14 cellular contexts compared by ENCODE assay signal in genomic region chr15:78444255-78444654, GRCh38. TPM values are rescaled to one million over a fixed set of nuclear protein-coding genes. Genes with fewer than 3 reads are reported as not detected.
DNase-seq lines count a peak whose midpoint lies in the region; ATAC-seq and TF ChIP-seq lines count a peak whose summit lies in the region.
"Had no signal": no experiment of that assay in that cellular context is flagged by ENCODE, and none has a peak within 500 bp of the region (broad histone marks: within the 10 kb centered on the region; RNA-seq: fewer than 3 reads in every experiment).

No MANE protein-coding gene starts in this region.

- H3K18ac ChIP-seq in mesendoderm (ENCODE audit: low read length): no peak overlapping the region

- no peak overlapping the region for H3K4me3 Mint-ChIP-seq in activated CD8-positive, alpha-beta T cell treated with anti-CD3 and anti-CD28 coated beads for 36 hours
- H3K4me3 Mint-ChIP-seq in activated CD8-positive, alpha-beta T cell treated with anti-CD3 and anti-CD28 coated beads, Interleukin-2, amount 10 ng/mL, durations not matched to agents 7 days and 5 days: no peak overlapping the region
- peak overlapping the region; percentile 23 for H3K4me3 Mint-ChIP-seq in activated naive CD8-positive, alpha-beta T cell
- H3K4me3 Mint-ChIP-seq: H9 had no signal

- H3K4me1 ChIP-seq in mesendoderm (ENCODE audit: control insufficient read depth, low read depth, low read length): no peaks in the 10 kb centered on the region

- no peaks in the 10 kb centered on the region for H3K9me3 Mint-ChIP-seq in activated CD8-positive, alpha-beta T cell treated with anti-CD3 and anti-CD28 coated beads for 36 hours
- no peaks in the 10 kb centered on the region for H3K9me3 Mint-ChIP-seq in activated CD8-positive, alpha-beta T cell treated with anti-CD3 and anti-CD28 coated beads, Interleukin-2, amount 10 ng/mL, durations not matched to agents 7 days and 5 days (ENCODE audit: insufficient read depth)
- H3K9me3 Mint-ChIP-seq in activated naive CD8-positive, alpha-beta T cell (ENCODE audit: low read depth): no peaks in the 10 kb centered on the region
- H3K9me3 Mint-ChIP-seq: H9 had no signal

- no peak for DNase-seq in activated CD8-positive, alpha-beta T cell treated with anti-CD3 and anti-CD28 coated beads for 36 hours
- no peak for DNase-seq in activated CD8-positive, alpha-beta T cell treated with anti-CD3 and anti-CD28 coated beads, Interleukin-2, amount 10 ng/mL, durations not matched to agents 7 days and 5 days
- DNase-seq in ELF-1 (ENCODE audit: low read depth, low spot score): peak; percentile 83
- DNase-seq in mesendoderm: peak; percentile 48
- no peak for DNase-seq in NCI-H2081 (lab: John Stamatoyannopoulos, UW)
- DNase-seq: C1 segment of cervical spinal cord, H9, Karpas-422, NCI-H1105 treated with DMSO at 0.1 percent for 48 hours, NCI-H187, NCI-H2171 had no signal

- H2BK120ac ChIP-seq in mesendoderm (ENCODE audit: low read depth, low read length): no peak overlapping the region

- H3K23ac ChIP-seq in mesendoderm (ENCODE audit: low read length): no peak overlapping the region

- H2BK5ac ChIP-seq in mesendoderm (ENCODE audit: low read length): no peak overlapping the region

- no CpG with 5 or more reads among the region's 1 CpG for WGBS in mesendoderm (ENCODE audit: extremely low coverage, insufficient coverage, low lambda C conversion rate)

- peaks cover 69% of the 10 kb centered on the region for H3K79me2 ChIP-seq in mesendoderm (ENCODE audit: control insufficient read depth, insufficient read depth, low read length)

- no peaks in the 10 kb centered on the region for H3K27me3 Mint-ChIP-seq in activated CD8-positive, alpha-beta T cell treated with anti-CD3 and anti-CD28 coated beads for 36 hours
- no peaks in the 10 kb centered on the region for H3K27me3 Mint-ChIP-seq in activated CD8-positive, alpha-beta T cell treated with anti-CD3 and anti-CD28 coated beads, Interleukin-2, amount 10 ng/mL, durations not matched to agents 7 days and 5 days (ENCODE audit: low read depth)
- no peaks in the 10 kb centered on the region for H3K27me3 Mint-ChIP-seq in activated naive CD8-positive, alpha-beta T cell

- H3K27me3 ChIP-seq in mesendoderm (ENCODE audit: insufficient read depth, low read length, poor library complexity): no peaks in the 10 kb centered on the region

- H4K8ac ChIP-seq in mesendoderm (ENCODE audit: low read depth, low read length): peak overlapping the region; percentile 56

- intact Hi-C loops in activated CD8-positive, alpha-beta T cell treated with anti-CD3 and anti-CD28 coated beads for 36 hours (cut with micrococcal nuclease): no loop called here

- peaks cover 61% of the 10 kb centered on the region for H3K36me3 Mint-ChIP-seq in activated CD8-positive, alpha-beta T cell treated with anti-CD3 and anti-CD28 coated beads for 36 hours (ENCODE audit: low read depth)
- peaks cover 56% of the 10 kb centered on the region for H3K36me3 Mint-ChIP-seq in activated CD8-positive, alpha-beta T cell treated with anti-CD3 and anti-CD28 coated beads, Interleukin-2, amount 10 ng/mL, durations not matched to agents 7 days and 5 days (ENCODE audit: low read depth)
- H3K36me3 Mint-ChIP-seq in activated naive CD8-positive, alpha-beta T cell: peaks cover 21% of the 10 kb centered on the region

- peaks cover 7% of the 10 kb centered on the region for H3K36me3 ChIP-seq in mesendoderm (ENCODE audit: control insufficient read depth, insufficient read depth, low read length)

- H2AK5ac ChIP-seq in mesendoderm (ENCODE audit: low read length): no peak overlapping the region

- no peak overlapping the region for H3K4me3 ChIP-seq in mesendoderm (ENCODE audit: low read length)

- no peak for TF ChIP-seq CTCF in activated CD8-positive, alpha-beta T cell treated with anti-CD3 and anti-CD28 coated beads for 36 hours (IDR thresholded peaks at IDR 0.05)

- ATAC-seq in activated CD8-positive, alpha-beta T cell treated with anti-CD3 and anti-CD28 coated beads for 36 hours: no peak
- no peak for ATAC-seq in activated CD8-positive, alpha-beta T cell treated with anti-CD3 and anti-CD28 coated beads, Interleukin-2, amount 10 ng/mL, durations not matched to agents 7 days and 5 days
- ATAC-seq in HG03280 (IDR thresholded peaks at IDR 0.05; ENCODE audit: unreplicated experiment) (no peak), HG02884 (IDR thresholded peaks at IDR 0.05; ENCODE audit: unreplicated experiment) (no peak)

- no peak overlapping the region for H3K56ac ChIP-seq in mesendoderm (ENCODE audit: low read length)

- H3K27ac Mint-ChIP-seq in activated CD8-positive, alpha-beta T cell treated with anti-CD3 and anti-CD28 coated beads for 36 hours: peak overlapping the region; percentile 79
- no peak overlapping the region for H3K27ac Mint-ChIP-seq in activated CD8-positive, alpha-beta T cell treated with anti-CD3 and anti-CD28 coated beads, Interleukin-2, amount 10 ng/mL, durations not matched to agents 7 days and 5 days
- H3K27ac Mint-ChIP-seq in activated naive CD8-positive, alpha-beta T cell: peak overlapping the region; percentile 78
- H3K27ac Mint-ChIP-seq: H9 had no signal

- peak overlapping the region; percentile 11 for H3K9ac ChIP-seq in mesendoderm (ENCODE audit: low read length)

- no peak overlapping the region for H3K27ac ChIP-seq in mesendoderm (ENCODE audit: low read depth, low read length)

- H3K4me1 Mint-ChIP-seq in activated CD8-positive, alpha-beta T cell treated with anti-CD3 and anti-CD28 coated beads for 36 hours (ENCODE audit: low read depth): peaks cover 59% of the 10 kb centered on the region
- H3K4me1 Mint-ChIP-seq in activated CD8-positive, alpha-beta T cell treated with anti-CD3 and anti-CD28 coated beads, Interleukin-2, amount 10 ng/mL, durations not matched to agents 7 days and 5 days (ENCODE audit: low read depth): peaks cover 46% of the 10 kb centered on the region
- peaks cover 76% of the 10 kb centered on the region for H3K4me1 Mint-ChIP-seq in activated naive CD8-positive, alpha-beta T cell (ENCODE audit: low read depth)

- no peak overlapping the region for H3K4me2 ChIP-seq in mesendoderm (ENCODE audit: low read length)

- H3K79me1 ChIP-seq in mesendoderm (ENCODE audit: low read length): peaks cover 26% of the 10 kb centered on the region

- H4K5ac ChIP-seq in mesendoderm (ENCODE audit: low read length): no peak overlapping the region

- no peak overlapping the region for H2BK15ac ChIP-seq in mesendoderm (replicated peaks; ENCODE audit: low read depth)

- no peak overlapping the region for H3K4ac ChIP-seq in mesendoderm (ENCODE audit: low read depth, low read length)

- CTCF ChIA-PET in activated CD8-positive, alpha-beta T cell treated with anti-CD3 and anti-CD28 coated beads for 36 hours (lab: Charles Lee): no interaction called here
- CTCF ChIA-PET in activated CD8-positive, alpha-beta T cell treated with anti-CD3 and anti-CD28 coated beads, Interleukin-2, amount 10 ng/mL, durations not matched to agents 7 days and 5 days (lab: Charles Lee): interaction anchor here (1.4 kb wide), 1 partner anchor 22 kb away, joined by 3 read pairs; no protein-coding TSS in a partner anchor

- POLR2A ChIA-PET in activated CD8-positive, alpha-beta T cell treated with anti-CD3 and anti-CD28 coated beads for 36 hours (lab: Charles Lee): no interaction called here
- POLR2A ChIA-PET in activated CD8-positive, alpha-beta T cell treated with anti-CD3 and anti-CD28 coated beads, Interleukin-2, amount 10 ng/mL, durations not matched to agents 7 days and 5 days (lab: Charles Lee): interaction anchor here (0.6 kb wide), 1 partner anchor 661 kb away, joined by 4 read pairs; no protein-coding TSS in a partner anchor

RNA-seq across cellular contexts. Expression of gene IREB2, which starts 6.2 kb away (rescaled TPM):
- 10 to 100 TPM; 68.2 to 78.7 TPM for total RNA-seq in activated CD8-positive, alpha-beta T cell treated with anti-CD3 and anti-CD28 coated beads for 36 hours
- total RNA-seq in activated CD8-positive, alpha-beta T cell treated with anti-CD3 and anti-CD28 coated beads, Interleukin-2, amount 10 ng/mL, durations not matched to agents 7 days and 5 days: 10 to 100 TPM; 52.5 to 62.4 TPM
- 41.6 TPM for polyA plus RNA-seq in mesendoderm (2013, experiment 1 of 2)
- polyA plus RNA-seq in mesendoderm (2013, experiment 2 of 2): 38.0 TPM

Comparison
In these comparisons a context has a peak if more than half of its experiments do, and no peak if none do; other contexts are left out.
1. DNase-seq: peak in ELF-1 (single experiment) and mesendoderm (single experiment); none in activated CD8-positive, alpha-beta T cell treated with anti-CD3 and anti-CD28 coated beads for 36 hours (single experiment), activated CD8-positive, alpha-beta T cell treated with anti-CD3 and anti-CD28 coated beads, Interleukin-2, amount 10 ng/mL, durations not matched to agents 7 days and 5 days (single experiment) and NCI-H2081 (0 of 2).